ENCODE assay signal across 24 cellular contexts in the genomic region with DNA sequence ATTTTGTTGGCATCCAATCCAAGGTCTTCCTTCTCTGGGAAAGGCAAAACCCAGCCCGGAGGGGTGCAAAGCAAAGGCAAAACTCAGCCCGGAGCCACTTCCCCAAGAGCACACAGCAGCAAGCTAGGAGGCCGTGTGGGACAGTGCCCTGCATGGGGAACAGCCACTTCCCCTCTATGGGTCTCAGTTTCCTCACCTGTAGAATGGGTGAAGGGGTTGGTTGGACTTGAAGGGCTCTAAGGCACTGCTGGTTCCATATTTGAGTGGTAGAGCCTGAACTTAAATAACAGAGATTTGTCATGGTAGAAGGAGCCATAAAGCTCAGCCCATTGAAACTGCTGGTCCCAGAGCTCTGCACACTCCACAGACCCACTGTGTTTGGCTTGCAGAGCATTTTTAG.
"Had no signal": no experiment of that assay in that cellular context is flagged by ENCODE, and none has a peak within 500 bp of the region (broad histone marks: within the 10 kb centered on the region; RNA-seq: fewer than 3 reads in every experiment).

No MANE protein-coding gene starts in this region.

- ATAC-seq: activated T-cell treated with anti-CD3 and anti-CD28 coated beads, Interleukin-2, amount 50 U/mL, for 72 hours; Right ventricle myocardium inferior; T-cell had no signal

- H3K4me1 ChIP-seq: breast epithelium had no signal

- H3K36me3 ChIP-seq: breast epithelium had no signal

- H3K9me3 ChIP-seq: breast epithelium had no signal

- H3K4me3 ChIP-seq: breast epithelium, SK-N-MC had no signal

- H3K27ac ChIP-seq: breast epithelium, SK-N-MC, VCaP had no signal

- DNase-seq: activated CD4-positive, alpha-beta memory T cell treated with anti-CD3 and anti-CD28 coated beads, Interleukin-2, amount 10 ng/mL, durations not matched to agents 7 days and 5 days; activated CD4-positive, alpha-beta T cell treated with anti-CD3 and anti-CD28 coated beads, Interleukin-2, amount 10 ng/mL, durations not matched to agents 7 days and 5 days; activated CD4-positive, CD25-positive, alpha-beta regulatory T cell; activated CD8-positive, alpha-beta memory T cell treated with anti-CD3 and anti-CD28 coated beads, Interleukin-2, amount 50 U/mL, for 4 hours; activated gamma-delta T cell treated with Interleukin-2 at 50 U/mL for 16 hours; activated naive CD4-positive, alpha-beta T cell treated with anti-CD3 and anti-CD28 coated beads, Interleukin-2, amount 10 ng/mL, durations not matched to agents 7 days and 5 days; activated naive CD8-positive, alpha-beta T cell treated with anti-CD3 and anti-CD28 coated beads for 36 hours; activated T-cell treated with anti-CD3 and anti-CD28 coated beads, Interleukin-2, amount 50 U/mL, for 72 hours; caudate nucleus; MM.1S; NCI-H1105; NCI-H1436; NCI-H1694 treated with DMSO at 0.1 percent for 48 hours; NCI-H2029 treated with DMSO at 0.1 percent for 48 hours; NCI-H345; NCI-H510A; NCI-H526 treated with DMSO at 0.1 percent for 48 hours; NCI-H82; RPMI8226; T-cell had no signal

- H3K27me3 ChIP-seq: breast epithelium had no signal
